Comparison of ENCODE assay signal across 2 cellular contexts in genomic region chr14:35121026-35121886, GRCh38.
A peak's percentile ranks its signal among the peaks of the same experiment; 100 is the strongest.
TF ChIP-seq lines count a peak whose summit lies in the region.

No MANE protein-coding gene starts in this region.

TF ChIP-seq in SK-N-SH, 30 proteins besides CTCF, POLR2A, EP300 and RAD21 (continued from another document):
- TF ChIP-seq ZBTB33 (IDR thresholded peaks at IDR 0.05; ENCODE audit: borderline replicate concordance, low read depth) (no peak), MEF2A (IDR thresholded peaks at IDR 0.05; ENCODE audit: borderline replicate concordance, low read depth) (no peak), MXI1 (IDR thresholded peaks at IDR 0.05; ENCODE audit: low read depth, low read length) (no peak), TCF12 (IDR thresholded peaks at IDR 0.05) (0 out of 2 replicates have a peak, but pooled peaks have one; percentile 22), TEAD4 (IDR thresholded peaks at IDR 0.05; ENCODE audit: borderline replicate concordance, insufficient read depth) (no peak), YY1 (IDR thresholded peaks at IDR 0.05; ENCODE audit: low read depth) (peak; percentile 30; the same call in 1 of the 2 replicates), FOSL2 (IDR thresholded peaks at IDR 0.05; ENCODE audit: borderline replicate concordance, low read depth) (0 out of 2 replicates have a peak, but pooled peaks have one; percentile 9), USF1 (IDR thresholded peaks at IDR 0.05; ENCODE audit: borderline replicate concordance, low read depth) (no peak), SMC3 (IDR thresholded peaks at IDR 0.05; ENCODE audit: low read depth, low read length) (no peak), POLR2AphosphoS5 (IDR thresholded peaks at IDR 0.05; ENCODE audit: low read depth, low read length) (peak; percentile 86), RCOR1 (IDR thresholded peaks at IDR 0.05; ENCODE audit: low read length) (0 out of 2 replicates have a peak, but pooled peaks have one; percentile 26), FOXM1 (IDR thresholded peaks at IDR 0.05; ENCODE audit: low read depth) (no peak), MAX (IDR thresholded peaks at IDR 0.05; ENCODE audit: low read depth) (no peak), RFX5 (IDR thresholded peaks at IDR 0.05; ENCODE audit: low read length) (no peak), JUND (IDR thresholded peaks at IDR 0.05) (no peak), SIN3A (IDR thresholded peaks at IDR 0.05; ENCODE audit: borderline replicate concordance, low read depth, low read length) (no peak; the same call in 1 of the 2 replicates)

TF ChIP-seq in SK-N-SH treated with all-trans-retinoic acid at 6 μM for 48 hours, 23 proteins besides CTCF, POLR2A, EP300 and RAD21 (continued from another document):
- TF ChIP-seq CREB5 (CRISPR knock-in tag; IDR thresholded peaks at IDR 0.05; ENCODE audit: low read depth): no peak
TF ChIP-seq in SK-N-SH treated with all-trans-retinoic acid at 6 μM for 48 hours: peak in this region for 0.
